9 cellular contexts compared by ENCODE assay signal in genomic region chr14:88563845-88564244, GRCh38. TPM values are rescaled to one million over a fixed set of nuclear protein-coding genes. Genes with fewer than 3 reads are reported as not detected.
DNase-seq lines count a peak whose midpoint lies in the region; ATAC-seq, FAIRE-seq and TF ChIP-seq lines count a peak whose summit lies in the region.
"Had no signal": no experiment of that assay in that cellular context is flagged by ENCODE, and none has a peak within 500 bp of the region (broad histone marks: within the 10 kb centered on the region; RNA-seq: fewer than 3 reads in every experiment).

No MANE protein-coding gene starts in this region.

- CTCF ChIA-PET in activated CD8-positive, alpha-beta memory T cell treated with anti-CD3 and anti-CD28 coated beads, Interleukin-2, amount 10 ng/mL, durations not matched to agents 7 days and 5 days (lab: Charles Lee): no interaction called here
- CTCF ChIA-PET in HepG2 (lab: Yijun Ruan, JAX; ENCODE audit: low intra/inter-chr PET ratio, low total read pairs): interaction anchor here (1.9 kb wide), 1 partner anchor 72 kb away, joined by 5 read pairs; no protein-coding TSS in a partner anchor

- intact Hi-C loops in HepG2 (cut with micrococcal nuclease; ENCODE audit: unreplicated experiment): loop anchor here (2.0 to 5.0 kb wide), 2 partner anchors 42 to 49 kb away; no protein-coding TSS in a partner anchor

- 14% methylated on average over 7 of the region's 7 CpGs for WGBS in HepG2 (ENCODE audit: low lambda C conversion rate)
- 71% methylated on average over 7 of the region's 7 CpGs for WGBS in thymus

- no peak for TF ChIP-seq CTCF in HepG2 (CRISPR knock-in tag; IDR thresholded peaks at IDR 0.05)

- no peaks in the 10 kb centered on the region for H3K9me3 ChIP-seq in adipocyte (ENCODE audit: control insufficient read depth, low read length)
- no peaks in the 10 kb centered on the region for H3K9me3 ChIP-seq in HepG2 (ENCODE audit: low read length)
- no peaks in the 10 kb centered on the region for H3K9me3 ChIP-seq in thymus (ENCODE audit: control insufficient read depth)

- peak overlapping the region; percentile 86 for H3K4me3 Mint-ChIP-seq in activated CD8-positive, alpha-beta memory T cell treated with anti-CD3 and anti-CD28 coated beads, Interleukin-2, amount 10 ng/mL, durations not matched to agents 7 days and 5 days

- peaks cover 16% of the 10 kb centered on the region for H3K27me3 Mint-ChIP-seq in activated CD8-positive, alpha-beta memory T cell treated with anti-CD3 and anti-CD28 coated beads, Interleukin-2, amount 10 ng/mL, durations not matched to agents 7 days and 5 days

- no peak for ATAC-seq in activated CD8-positive, alpha-beta memory T cell treated with anti-CD3 and anti-CD28 coated beads, Interleukin-2, amount 10 ng/mL, durations not matched to agents 7 days and 5 days
- ATAC-seq in HepG2 (no peak), HG03571 (IDR thresholded peaks at IDR 0.05; ENCODE audit: unreplicated experiment) (no peak)

- no peak for TF ChIP-seq EP300 in HepG2 (IDR thresholded peaks at IDR 0.05; ENCODE audit: low read depth in 2 of 2, low read length in 2 of 2)
- TF ChIP-seq EP300 in HepG2 (CRISPR knock-in tag; IDR thresholded peaks at IDR 0.05; ENCODE audit: borderline replicate concordance): no peak

- TF ChIP-seq RAD21 in HepG2 (CRISPR knock-in tag; IDR thresholded peaks at IDR 0.05): no peak

- peak; percentile 36 for FAIRE-seq in HepG2 (lab: Jason Lieb, UNC)

- no peak overlapping the region for H2AFZ ChIP-seq in HepG2 (ENCODE audit: low read length)

- DNase-seq in activated CD8-positive, alpha-beta memory T cell treated with anti-CD3 and anti-CD28 coated beads, Interleukin-2, amount 10 ng/mL, durations not matched to agents 7 days and 5 days: no peak
- no peak for DNase-seq in activated CD8-positive, alpha-beta memory T cell treated with anti-CD3 and anti-CD28 coated beads, Interleukin-2, amount 50 U/mL, for 48 hours
- no peak for DNase-seq in adipocyte (ENCODE audit: low read depth)
- DNase-seq in HepG2 (ENCODE audit: low spot score): no peak
- DNase-seq in cortex of kidney (lab: John Stamatoyannopoulos, UW): no peak
- no peak for DNase-seq in NCI-H1092 treated with DMSO at 0.1 percent for 48 hours (lab: John Stamatoyannopoulos, UW)
- DNase-seq: DMS 273 treated with DMSO at 0.1 percent for 48 hours had no signal

- POLR2A ChIA-PET in HepG2 (lab: Yijun Ruan, JAX): interaction anchor here (1.0 kb wide), 1 partner anchor 30 kb away, joined by 3 read pairs; no protein-coding TSS in a partner anchor

- TF ChIP-seq POLR2A in HepG2 (IDR thresholded peaks at IDR 0.05; ENCODE audit: insufficient read depth in 1 of 2, low read depth in 2 of 2, low read length in 2 of 2): no peak

- H3K27ac Mint-ChIP-seq in activated CD8-positive, alpha-beta memory T cell treated with anti-CD3 and anti-CD28 coated beads, Interleukin-2, amount 10 ng/mL, durations not matched to agents 7 days and 5 days: peak overlapping the region; percentile 74

- peaks cover 20% of the 10 kb centered on the region for H3K79me2 ChIP-seq in HepG2 (ENCODE audit: insufficient read depth, low read length)

- peaks cover 28% of the 10 kb centered on the region for H3K4me1 Mint-ChIP-seq in activated CD8-positive, alpha-beta memory T cell treated with anti-CD3 and anti-CD28 coated beads, Interleukin-2, amount 10 ng/mL, durations not matched to agents 7 days and 5 days

- in situ Hi-C loops in HepG2 (cut with HindIII; ENCODE audit: extremely low pct_ligation_motif_present, low pct_unique_long_range_greater_than_20kb): loop anchor here (5.0 kb wide), 1 partner anchor 72 kb away; no protein-coding TSS in a partner anchor

- H3K9me3 Mint-ChIP-seq in activated CD8-positive, alpha-beta memory T cell treated with anti-CD3 and anti-CD28 coated beads, Interleukin-2, amount 10 ng/mL, durations not matched to agents 7 days and 5 days (ENCODE audit: low read depth): peaks cover 5% of the 10 kb centered on the region

- H3K9ac ChIP-seq in adipocyte (ENCODE audit: low read length) (peak overlapping the region; percentile 98), HepG2 (ENCODE audit: insufficient read depth, low read depth, low read length) (peak overlapping the region; percentile 97)

- no TSS peak for BruUV-seq in HepG2 (replicated peaks; lab: Mats Ljungman, UMichigan)

- peak overlapping the region; percentile 97 for H3K4me2 ChIP-seq in HepG2 (ENCODE audit: low read depth, low read length)

- H4K20me1 ChIP-seq in HepG2 (ENCODE audit: insufficient read depth, low read length): no peaks in the 10 kb centered on the region; the same call in 1 of the 2 replicates

- H3K27me3 ChIP-seq in adipocyte (replicated peaks; ENCODE audit: control insufficient read depth, insufficient read depth, low read length): no peaks in the 10 kb centered on the region
- H3K27me3 ChIP-seq in HepG2 (ENCODE audit: control insufficient read depth in 1 of 2, insufficient read depth in 2 of 2, low read length in 2 of 2): no peaks in the 10 kb centered on the region; a peak in 1 of 5 replicates
- H3K27me3 ChIP-seq in thymus (ENCODE audit: control insufficient read depth, insufficient read depth): peaks cover 8% of the 10 kb centered on the region

- H3K4me3 ChIP-seq in adipocyte (ENCODE audit: low read length) (peak overlapping the region; percentile 96), HepG2 (replicated peaks in 1 of 3; ENCODE audit: insufficient read depth in 1 of 3, low read depth in 2 of 3, low read length in 3 of 3) (peak overlapping the region; percentile 91 to 100 (median 93)), thymus (ENCODE audit: low read length) (peak overlapping the region; percentile 100)

- peaks cover 17% of the 10 kb centered on the region for H3K4me1 ChIP-seq in adipocyte (ENCODE audit: control insufficient read depth, insufficient read depth, low read length)
- peaks cover 34% of the 10 kb centered on the region for H3K4me1 ChIP-seq in HepG2 (ENCODE audit: insufficient read depth, low read length)
- H3K4me1 ChIP-seq in thymus (ENCODE audit: control insufficient read depth, insufficient read depth, low read length): peaks cover 4% of the 10 kb centered on the region

- H3K27ac ChIP-seq in HepG2 (ENCODE audit: extremely low read length, insufficient read depth, low read length) (peak overlapping the region; percentile 95), thymus (ENCODE audit: low read depth) (no peak overlapping the region)

- H3K36me3 Mint-ChIP-seq in activated CD8-positive, alpha-beta memory T cell treated with anti-CD3 and anti-CD28 coated beads, Interleukin-2, amount 10 ng/mL, durations not matched to agents 7 days and 5 days: peaks cover 24% of the 10 kb centered on the region

- H3K36me3 ChIP-seq in adipocyte (ENCODE audit: control insufficient read depth, insufficient read depth, low read length, severe bottlenecking): peaks cover 17% of the 10 kb centered on the region
- H3K36me3 ChIP-seq in HepG2 (replicated peaks in 1 of 2; ENCODE audit: control insufficient read depth in 1 of 2, insufficient read depth in 2 of 2, low read length in 2 of 2): peaks cover 0 to 14% of the 10 kb centered on the region in 2 experiments; a peak in 4 of 5 replicates
- peaks cover 5% of the 10 kb centered on the region for H3K36me3 ChIP-seq in thymus (ENCODE audit: control insufficient read depth, insufficient read depth)

RNA-seq across cellular contexts. Expression of gene ZC3H14, which starts 1.0 kb away (rescaled TPM):
- 10 to 100 TPM; 43.3 to 50.5 TPM for total RNA-seq in activated CD8-positive, alpha-beta memory T cell treated with anti-CD3 and anti-CD28 coated beads, Interleukin-2, amount 10 ng/mL, durations not matched to agents 7 days and 5 days
- 65.1 and 94.2 TPM in 2 replicates for total RNA-seq in HepG2 (2016; rRNA removed; fragmentation: Illumina TruSeq; extraction: Trizol)
- 54.6 and 64.5 TPM in 2 replicates for total RNA-seq in HepG2 (2016; cell fraction: cytosol; rRNA removed; fragmentation: Illumina TruSeq; extraction: Trizol; ENCODE audit: low read depth)
- 59.7 and 87.2 TPM in 2 replicates for total RNA-seq in HepG2 (2016; cell fraction: insoluble cytoplasmic fraction; rRNA removed; fragmentation: Illumina TruSeq; extraction: Trizol)
- 25.9 and 26.0 TPM in 2 replicates for total RNA-seq in HepG2 (2016; cell fraction: membrane; rRNA removed; fragmentation: Illumina TruSeq; extraction: Trizol)
- 50.6 and 52.1 TPM in 2 replicates for total RNA-seq in HepG2 (2016; cell fraction: nucleus; rRNA removed; fragmentation: Illumina TruSeq; extraction: Trizol)
- polyA plus RNA-seq in HepG2 (2011; rRNA removed) (60.8 and 67.5 TPM in 2 replicates), thymus (26.1 TPM)
- polyA plus RNA-seq in HepG2 (2011; cell fraction: cytosol; rRNA removed): 37.8 and 48.4 TPM in 2 replicates
- polyA plus RNA-seq in HepG2 (2011; cell fraction: nucleus; rRNA removed): 75.4 and 75.5 TPM in 2 replicates
- polyA plus RNA-seq in HepG2 (2012): 25.2 and 25.4 TPM in 2 replicates
- polyA plus RNA-seq in HepG2 (2016; cell fraction: cytosol; fragmentation: Illumina TruSeq; extraction: Trizol; ENCODE audit: low read depth): 6.4 and 6.5 TPM in 2 replicates
- polyA plus RNA-seq in HepG2 (2016; cell fraction: insoluble cytoplasmic fraction; fragmentation: Illumina TruSeq; extraction: Trizol; ENCODE audit: low read depth): 73.3 and 82.2 TPM in 2 replicates
- 8.3 and 15.1 TPM in 2 replicates for polyA plus RNA-seq in HepG2 (2016; cell fraction: membrane; fragmentation: Illumina TruSeq; extraction: Trizol; ENCODE audit: low read depth)
- polyA plus RNA-seq in HepG2 (2016; cell fraction: nucleus; fragmentation: Illumina TruSeq; extraction: Trizol; ENCODE audit: insufficient read depth, low read depth): 75.8 and 82.9 TPM in 2 replicates
- polyA minus RNA-seq in HepG2 (2011; rRNA and poly(A)+ RNA removed; ENCODE audit: low replicate concordance): 87.6 and 214 TPM in 2 replicates
- 38.7 and 40.2 TPM in 2 replicates for polyA minus RNA-seq in HepG2 (2011; cell fraction: cytosol; rRNA and poly(A)+ RNA removed)
- polyA minus RNA-seq in HepG2 (2011; cell fraction: nucleus; rRNA and poly(A)+ RNA removed): 47.1 and 51.6 TPM in 2 replicates

RNA-seq across cellular contexts. Expression of gene PTPN21, which starts 9.0 kb away (rescaled TPM):
- under 1 TPM in 1 of 2 experiments, not detected in 1; 0.12 TPM for total RNA-seq in activated CD8-positive, alpha-beta memory T cell treated with anti-CD3 and anti-CD28 coated beads, Interleukin-2, amount 10 ng/mL, durations not matched to agents 7 days and 5 days
- total RNA-seq in HepG2 (2016; rRNA removed; fragmentation: Illumina TruSeq; extraction: Trizol): 3.3 and 3.7 TPM in 2 replicates
- total RNA-seq in HepG2 (2016; cell fraction: cytosol; rRNA removed; fragmentation: Illumina TruSeq; extraction: Trizol; ENCODE audit: low read depth): 0.53 and 0.81 TPM in 2 replicates
- 2.7 and 2.8 TPM in 2 replicates for total RNA-seq in HepG2 (2016; cell fraction: insoluble cytoplasmic fraction; rRNA removed; fragmentation: Illumina TruSeq; extraction: Trizol)
- 2.0 and 2.4 TPM in 2 replicates for total RNA-seq in HepG2 (2016; cell fraction: membrane; rRNA removed; fragmentation: Illumina TruSeq; extraction: Trizol)
- 5.0 and 6.9 TPM in 2 replicates for total RNA-seq in HepG2 (2016; cell fraction: nucleus; rRNA removed; fragmentation: Illumina TruSeq; extraction: Trizol)
- polyA plus RNA-seq in HepG2 (2011; rRNA removed) (2.0 and 2.8 TPM in 2 replicates), thymus (3.5 TPM)
- polyA plus RNA-seq in HepG2 (2011; cell fraction: cytosol; rRNA removed): 1.3 and 1.9 TPM in 2 replicates
- 4.3 and 4.8 TPM in 2 replicates for polyA plus RNA-seq in HepG2 (2011; cell fraction: nucleus; rRNA removed)
- 1.9 and 2.2 TPM in 2 replicates for polyA plus RNA-seq in HepG2 (2012)
- polyA plus RNA-seq in HepG2 (2016; cell fraction: cytosol; fragmentation: Illumina TruSeq; extraction: Trizol; ENCODE audit: low read depth): 0.18 and 0.32 TPM in 2 replicates
- 2.4 and 2.5 TPM in 2 replicates for polyA plus RNA-seq in HepG2 (2016; cell fraction: insoluble cytoplasmic fraction; fragmentation: Illumina TruSeq; extraction: Trizol; ENCODE audit: low read depth)
- 0.85 and 1.3 TPM in 2 replicates for polyA plus RNA-seq in HepG2 (2016; cell fraction: membrane; fragmentation: Illumina TruSeq; extraction: Trizol; ENCODE audit: low read depth)
- 6.7 and 7.3 TPM in 2 replicates for polyA plus RNA-seq in HepG2 (2016; cell fraction: nucleus; fragmentation: Illumina TruSeq; extraction: Trizol; ENCODE audit: insufficient read depth, low read depth)
- 2.7 and 5.2 TPM in 2 replicates for polyA minus RNA-seq in HepG2 (2011; rRNA and poly(A)+ RNA removed; ENCODE audit: low replicate concordance)
- 2.4 and 3.0 TPM in 2 replicates for polyA minus RNA-seq in HepG2 (2011; cell fraction: cytosol; rRNA and poly(A)+ RNA removed)
- 5.9 and 7.6 TPM in 2 replicates for polyA minus RNA-seq in HepG2 (2011; cell fraction: nucleus; rRNA and poly(A)+ RNA removed)
